In genomic region chr6:143135326-143135725, GRCh38 we compare ENCODE assay signal across 17 cellular contexts.
"Had no signal": no experiment of that assay in that cellular context is flagged by ENCODE, and none has a peak within 500 bp of the region (broad histone marks: within the 10 kb centered on the region; RNA-seq: fewer than 3 reads in every experiment).

No MANE protein-coding gene starts in this region.

- DNase-seq: activated CD4-positive, alpha-beta memory T cell treated with anti-CD3 and anti-CD28 coated beads for 36 hours; activated CD4-positive, alpha-beta T cell treated with anti-CD3 and anti-CD28 coated beads for 1 hour; activated gamma-delta T cell treated with Interleukin-2 at 50 U/mL for 16 hours; activated T-cell treated with anti-CD3 and anti-CD28 coated beads, Interleukin-2, amount 50 U/mL, for 72 hours; esophagus squamous epithelium; gastrocnemius medialis; heart left ventricle; left colon; lower lobe of right lung; midbrain; stimulated activated CD4-positive, alpha-beta T cell treated with anti-CD3 and anti-CD28 coated beads, Interleukin-1b, Interleukin-23, amount 100 ng/mL, for 48 hours; stomach; T-helper 1 cell; uterus had no signal

- ATAC-seq: gastrocnemius medialis, heart left ventricle, left colon, lower lobe of right lung, sciatic nerve had no signal

- H3K9me3 ChIP-seq: uterus had no signal

- H3K36me3 ChIP-seq: uterus had no signal

- H3K27ac ChIP-seq: esophagus squamous epithelium, gastrocnemius medialis, heart left ventricle, lower lobe of right lung, SK-N-MC, stomach, uterus, VCaP had no signal

- H3K4me3 ChIP-seq: esophagus squamous epithelium, gastrocnemius medialis, heart left ventricle, lower lobe of right lung, SK-N-MC, stomach, uterus had no signal

- H3K27me3 Mint-ChIP-seq: activated CD4-positive, alpha-beta memory T cell treated with anti-CD3 and anti-CD28 coated beads for 36 hours had no signal

- H3K27ac Mint-ChIP-seq: activated CD4-positive, alpha-beta memory T cell treated with anti-CD3 and anti-CD28 coated beads for 36 hours; activated T-cell treated with anti-CD3 and anti-CD28 coated beads, Interleukin-2, amount 50 U/mL, for 72 hours had no signal

- H3K27me3 ChIP-seq: esophagus squamous epithelium, gastrocnemius medialis, heart left ventricle, stomach, uterus had no signal

- H3K4me3 Mint-ChIP-seq: activated CD4-positive, alpha-beta memory T cell treated with anti-CD3 and anti-CD28 coated beads for 36 hours; activated T-cell treated with anti-CD3 and anti-CD28 coated beads, Interleukin-2, amount 50 U/mL, for 72 hours had no signal

- H3K4me1 ChIP-seq: esophagus squamous epithelium, gastrocnemius medialis, lower lobe of right lung, stomach, uterus had no signal
